ENCODE assay signal across 9 cellular contexts in genomic region chr9:99023831-99024230, GRCh38.
DNase-seq lines count a peak whose midpoint lies in the region; ATAC-seq and TF ChIP-seq lines count a peak whose summit lies in the region.
"Had no signal": no experiment of that assay in that cellular context is flagged by ENCODE, and none has a peak within 500 bp of the region (broad histone marks: within the 10 kb centered on the region; RNA-seq: fewer than 3 reads in every experiment).

No MANE protein-coding gene starts in this region.

- H3K27ac Mint-ChIP-seq in activated CD8-positive, alpha-beta memory T cell treated with anti-CD3 and anti-CD28 coated beads, Interleukin-2, amount 10 ng/mL, durations not matched to agents 7 days and 5 days, result no peak overlapping the region

- peaks cover 0 to 64% (median 0%) of the 10 kb centered on the region in 3 donors for H3K36me3 ChIP-seq in tibial nerve

- no peaks in the 10 kb centered on the region for H3K27me3 Mint-ChIP-seq in activated CD8-positive, alpha-beta memory T cell treated with anti-CD3 and anti-CD28 coated beads, Interleukin-2, amount 10 ng/mL, durations not matched to agents 7 days and 5 days

- peaks cover 0 to 25% (median 0%) of the 10 kb centered on the region in 4 donors for H3K4me1 ChIP-seq in tibial nerve

- no peak for TF ChIP-seq EP300 in tibial nerve (IDR thresholded peaks at IDR 0.05)

- H3K9me3 ChIP-seq in tibial nerve, result no peaks in the 10 kb centered on the region

- 56 to 67% methylated on average over 1 of the region's 1 CpG for WGBS in tibial nerve, 2 donors

- no peak for ATAC-seq in activated CD8-positive, alpha-beta memory T cell treated with anti-CD3 and anti-CD28 coated beads, Interleukin-2, amount 10 ng/mL, durations not matched to agents 7 days and 5 days

- TF ChIP-seq CTCF in fibroblast of villous mesenchyme (IDR thresholded peaks at IDR 0.05; ENCODE audit: insufficient read depth, low read depth, low read length) (no peak), tibial nerve (IDR thresholded peaks at IDR 0.05) (no peak)

- H3K27me3 ChIP-seq in tibial nerve, result no peaks in the 10 kb centered on the region

- no peaks in the 10 kb centered on the region for H3K36me3 Mint-ChIP-seq in activated CD8-positive, alpha-beta memory T cell treated with anti-CD3 and anti-CD28 coated beads, Interleukin-2, amount 10 ng/mL, durations not matched to agents 7 days and 5 days

- H3K9me3 Mint-ChIP-seq in activated CD8-positive, alpha-beta memory T cell treated with anti-CD3 and anti-CD28 coated beads, Interleukin-2, amount 10 ng/mL, durations not matched to agents 7 days and 5 days (ENCODE audit: low read depth), result no peaks in the 10 kb centered on the region

- peaks cover 9% of the 10 kb centered on the region for H3K4me1 Mint-ChIP-seq in activated CD8-positive, alpha-beta memory T cell treated with anti-CD3 and anti-CD28 coated beads, Interleukin-2, amount 10 ng/mL, durations not matched to agents 7 days and 5 days

- CTCF ChIA-PET in activated CD8-positive, alpha-beta memory T cell treated with anti-CD3 and anti-CD28 coated beads, Interleukin-2, amount 10 ng/mL, durations not matched to agents 7 days and 5 days (lab: Charles Lee), result interaction anchor here (1.3 to 2.1 kb wide), 2 partner anchors 23 to 24 kb away, joined by 3 to 5 read pairs; no protein-coding TSS in a partner anchor

- no peak for TF ChIP-seq POLR2A in tibial nerve (IDR thresholded peaks at IDR 0.05)

- peak overlapping the region in 1 of 4 donors; percentile 61 for H3K27ac ChIP-seq in tibial nerve

- H3K4me3 ChIP-seq in fibroblast of villous mesenchyme (ENCODE audit: low read depth, low read length) (no peak overlapping the region), tibial nerve (no peak overlapping the region)

- no peak overlapping the region for H3K4me3 Mint-ChIP-seq in activated CD8-positive, alpha-beta memory T cell treated with anti-CD3 and anti-CD28 coated beads, Interleukin-2, amount 10 ng/mL, durations not matched to agents 7 days and 5 days

- DNase-seq in activated CD8-positive, alpha-beta memory T cell treated with anti-CD3 and anti-CD28 coated beads for 24 hours, result peak; percentile 40
- DNase-seq in activated CD8-positive, alpha-beta memory T cell treated with anti-CD3 and anti-CD28 coated beads, Interleukin-2, amount 10 ng/mL, durations not matched to agents 7 days and 5 days, result no peak
- DNase-seq in NCI-H526 (lab: John Stamatoyannopoulos, UW) (peak; percentile 42 to 81), fibroblast of villous mesenchyme (ENCODE audit: low read depth) (peak; percentile 62), tibial nerve (ENCODE audit: low spot score in 2 of 2) (peak; percentile 39 to 44), inferior parietal cortex (ENCODE audit: extremely low spot score) (no peak), 8988T (no peak)
- DNase-seq in stimulated activated CD4-positive, alpha-beta T cell treated with anti-CD3 and anti-CD28 coated beads, Interleukin-2, amount 100 ng/mL, for 48 hours, result no peak
- DNase-seq: effector CD4-positive, alpha-beta T cell had no signal

Comparison
In these comparisons a context has a peak if more than half of its experiments do, and no peak if none do; other contexts are left out.
1. DNase-seq: peak in activated CD8-positive, alpha-beta memory T cell treated with anti-CD3 and anti-CD28 coated beads for 24 hours (single experiment), NCI-H526 (2 of 2), fibroblast of villous mesenchyme (single experiment) and tibial nerve (2 of 2); none in activated CD8-positive, alpha-beta memory T cell treated with anti-CD3 and anti-CD28 coated beads, Interleukin-2, amount 10 ng/mL, durations not matched to agents 7 days and 5 days (single experiment), inferior parietal cortex (single experiment), stimulated activated CD4-positive, alpha-beta T cell treated with anti-CD3 and anti-CD28 coated beads, Interleukin-2, amount 100 ng/mL, for 48 hours (0 of 2) and 8988T (single experiment).